1 cellular context compared by ENCODE assay signal in genomic region chr20:8756410-8756809, GRCh38.
A peak's percentile ranks its signal among the peaks of the same experiment; 100 is the strongest.
TF ChIP-seq lines count a peak whose summit lies in the region.

No MANE protein-coding gene starts in this region.

TF ChIP-seq in K562, 482 proteins besides CTCF, POLR2A, EP300 and RAD21 (continued from another document and continues in another):
- TF ChIP-seq, protein P1, sequence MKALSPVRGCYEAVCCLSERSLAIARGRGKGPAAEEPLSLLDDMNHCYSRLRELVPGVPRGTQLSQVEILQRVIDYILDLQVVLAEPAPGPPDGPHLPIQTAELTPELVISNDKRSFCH (CRISPR knock-in tag; IDR thresholded peaks at IDR 0.05): no peak
- TF ChIP-seq, protein P1 (tag; IDR thresholded peaks at IDR 0.05): no peak
- TF ChIP-seq BACH1 (tag; IDR thresholded peaks at IDR 0.05) (peak; percentile 69), REST (CRISPR knock-in tag; IDR thresholded peaks at IDR 0.05; ENCODE audit: low read depth) (no peak), ATF3 (IDR thresholded peaks at IDR 0.05) (peak; percentile 70), ATF3 (CRISPR knock-in tag; conservative IDR thresholded peaks at IDR 0.05) (no peak), ATF7 (IDR thresholded peaks at IDR 0.05) (no peak), NBN (IDR thresholded peaks at IDR 0.05; ENCODE audit: low read depth) (no peak), RFX1 (IDR thresholded peaks at IDR 0.05) (no peak), JUN (IDR thresholded peaks at IDR 0.05; ENCODE audit: borderline replicate concordance, low read depth, low read length) (0 out of 2 replicates have a peak, but pooled peaks have one; percentile 45), JUN (CRISPR knock-in tag; IDR thresholded peaks at IDR 0.05; ENCODE audit: borderline replicate concordance) (no peak), JUNB (CRISPR knock-in tag; conservative IDR thresholded peaks at IDR 0.05) (peak; percentile 77), TAF1 (IDR thresholded peaks at IDR 0.05; ENCODE audit: control insufficient read depth, extremely low read depth, insufficient read depth, low read length, severe bottlenecking) (no peak), ZNF445 (CRISPR knock-in tag; IDR thresholded peaks at IDR 0.05; ENCODE audit: low read depth) (no peak), HNRNPL (IDR thresholded peaks at IDR 0.05; ENCODE audit: low read depth, low read length) (no peak), NFXL1 (CRISPR knock-in tag; IDR thresholded peaks at IDR 0.05) (no peak), PTRF (tag; IDR thresholded peaks at IDR 0.05) (no peak), NFE2L1 (tag; IDR thresholded peaks at IDR 0.05; ENCODE audit: borderline replicate concordance, low read depth) (peak; percentile 55), MAFK (IDR thresholded peaks at IDR 0.05; ENCODE audit: low read length) (peak; percentile 58; the same call in 1 of the 2 replicates), TRIM24 (IDR thresholded peaks at IDR 0.05) (no peak), POLR2G (IDR thresholded peaks at IDR 0.05; ENCODE audit: low read depth, low read length) (no peak), ZC3H4 (CRISPR knock-in tag; IDR thresholded peaks at IDR 0.05; ENCODE audit: borderline replicate concordance) (no peak), NCOA4 (IDR thresholded peaks at IDR 0.05; ENCODE audit: partially characterized antibody) (no peak), NCOA6 (IDR thresholded peaks at IDR 0.05) (no peak), RB1 (IDR thresholded peaks at IDR 0.05; ENCODE audit: low read depth) (no peak), CTBP1 (IDR thresholded peaks at IDR 0.05; ENCODE audit: borderline replicate concordance) (0 out of 2 replicates have a peak, but pooled peaks have one; percentile 41), IRF9 (tag; IDR thresholded peaks at IDR 0.05) (no peak), ETV6 (IDR thresholded peaks at IDR 0.05; ENCODE audit: borderline replicate concordance in 1 of 2, low read depth in 2 of 2, low read length in 1 of 2) (no peak), ETV6 (CRISPR knock-in tag; IDR thresholded peaks at IDR 0.05; ENCODE audit: borderline replicate concordance) (no peak), PKNOX1 (IDR thresholded peaks at IDR 0.05) (no peak), HLTF (IDR thresholded peaks at IDR 0.05) (no peak), ZNF668 (CRISPR knock-in tag; IDR thresholded peaks at IDR 0.05) (no peak), JUND (IDR thresholded peaks at IDR 0.05; ENCODE audit: borderline replicate concordance, low read depth, low read length) (peak; percentile 65), JUND (tag; IDR thresholded peaks at IDR 0.05; ENCODE audit: borderline replicate concordance, low read depth, low read length) (peak; percentile 69; the same call in 1 of the 3 replicates), MTA1 (IDR thresholded peaks at IDR 0.05; ENCODE audit: borderline replicate concordance) (no peak), CREB5 (CRISPR knock-in tag; IDR thresholded peaks at IDR 0.05) (no peak), XRCC3 (IDR thresholded peaks at IDR 0.05) (no peak), ZNF830 (CRISPR knock-in tag; IDR thresholded peaks at IDR 0.05) (no peak), POLR2AphosphoS2 (IDR thresholded peaks at IDR 0.05; ENCODE audit: low read length) (no peak), ZNF316 (IDR thresholded peaks at IDR 0.05) (peak; percentile 83), ZNF133 (CRISPR knock-in tag; IDR thresholded peaks at IDR 0.05) (no peak)
- TF ChIP-seq, protein P2, sequence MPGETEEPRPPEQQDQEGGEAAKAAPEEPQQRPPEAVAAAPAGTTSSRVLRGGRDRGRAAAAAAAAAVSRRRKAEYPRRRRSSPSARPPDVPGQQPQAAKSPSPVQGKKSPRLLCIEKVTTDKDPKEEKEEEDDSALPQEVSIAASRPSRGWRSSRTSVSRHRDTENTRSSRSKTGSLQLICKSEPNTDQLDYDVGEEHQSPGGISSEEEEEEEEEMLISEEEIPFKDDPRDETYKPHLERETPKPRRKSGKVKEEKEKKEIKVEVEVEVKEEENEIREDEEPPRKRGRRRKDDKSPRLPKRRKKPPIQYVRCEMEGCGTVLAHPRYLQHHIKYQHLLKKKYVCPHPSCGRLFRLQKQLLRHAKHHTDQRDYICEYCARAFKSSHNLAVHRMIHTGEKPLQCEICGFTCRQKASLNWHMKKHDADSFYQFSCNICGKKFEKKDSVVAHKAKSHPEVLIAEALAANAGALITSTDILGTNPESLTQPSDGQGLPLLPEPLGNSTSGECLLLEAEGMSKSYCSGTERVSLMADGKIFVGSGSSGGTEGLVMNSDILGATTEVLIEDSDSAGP (CRISPR knock-in tag; IDR thresholded peaks at IDR 0.05): no peak
- TF ChIP-seq, protein P3, sequence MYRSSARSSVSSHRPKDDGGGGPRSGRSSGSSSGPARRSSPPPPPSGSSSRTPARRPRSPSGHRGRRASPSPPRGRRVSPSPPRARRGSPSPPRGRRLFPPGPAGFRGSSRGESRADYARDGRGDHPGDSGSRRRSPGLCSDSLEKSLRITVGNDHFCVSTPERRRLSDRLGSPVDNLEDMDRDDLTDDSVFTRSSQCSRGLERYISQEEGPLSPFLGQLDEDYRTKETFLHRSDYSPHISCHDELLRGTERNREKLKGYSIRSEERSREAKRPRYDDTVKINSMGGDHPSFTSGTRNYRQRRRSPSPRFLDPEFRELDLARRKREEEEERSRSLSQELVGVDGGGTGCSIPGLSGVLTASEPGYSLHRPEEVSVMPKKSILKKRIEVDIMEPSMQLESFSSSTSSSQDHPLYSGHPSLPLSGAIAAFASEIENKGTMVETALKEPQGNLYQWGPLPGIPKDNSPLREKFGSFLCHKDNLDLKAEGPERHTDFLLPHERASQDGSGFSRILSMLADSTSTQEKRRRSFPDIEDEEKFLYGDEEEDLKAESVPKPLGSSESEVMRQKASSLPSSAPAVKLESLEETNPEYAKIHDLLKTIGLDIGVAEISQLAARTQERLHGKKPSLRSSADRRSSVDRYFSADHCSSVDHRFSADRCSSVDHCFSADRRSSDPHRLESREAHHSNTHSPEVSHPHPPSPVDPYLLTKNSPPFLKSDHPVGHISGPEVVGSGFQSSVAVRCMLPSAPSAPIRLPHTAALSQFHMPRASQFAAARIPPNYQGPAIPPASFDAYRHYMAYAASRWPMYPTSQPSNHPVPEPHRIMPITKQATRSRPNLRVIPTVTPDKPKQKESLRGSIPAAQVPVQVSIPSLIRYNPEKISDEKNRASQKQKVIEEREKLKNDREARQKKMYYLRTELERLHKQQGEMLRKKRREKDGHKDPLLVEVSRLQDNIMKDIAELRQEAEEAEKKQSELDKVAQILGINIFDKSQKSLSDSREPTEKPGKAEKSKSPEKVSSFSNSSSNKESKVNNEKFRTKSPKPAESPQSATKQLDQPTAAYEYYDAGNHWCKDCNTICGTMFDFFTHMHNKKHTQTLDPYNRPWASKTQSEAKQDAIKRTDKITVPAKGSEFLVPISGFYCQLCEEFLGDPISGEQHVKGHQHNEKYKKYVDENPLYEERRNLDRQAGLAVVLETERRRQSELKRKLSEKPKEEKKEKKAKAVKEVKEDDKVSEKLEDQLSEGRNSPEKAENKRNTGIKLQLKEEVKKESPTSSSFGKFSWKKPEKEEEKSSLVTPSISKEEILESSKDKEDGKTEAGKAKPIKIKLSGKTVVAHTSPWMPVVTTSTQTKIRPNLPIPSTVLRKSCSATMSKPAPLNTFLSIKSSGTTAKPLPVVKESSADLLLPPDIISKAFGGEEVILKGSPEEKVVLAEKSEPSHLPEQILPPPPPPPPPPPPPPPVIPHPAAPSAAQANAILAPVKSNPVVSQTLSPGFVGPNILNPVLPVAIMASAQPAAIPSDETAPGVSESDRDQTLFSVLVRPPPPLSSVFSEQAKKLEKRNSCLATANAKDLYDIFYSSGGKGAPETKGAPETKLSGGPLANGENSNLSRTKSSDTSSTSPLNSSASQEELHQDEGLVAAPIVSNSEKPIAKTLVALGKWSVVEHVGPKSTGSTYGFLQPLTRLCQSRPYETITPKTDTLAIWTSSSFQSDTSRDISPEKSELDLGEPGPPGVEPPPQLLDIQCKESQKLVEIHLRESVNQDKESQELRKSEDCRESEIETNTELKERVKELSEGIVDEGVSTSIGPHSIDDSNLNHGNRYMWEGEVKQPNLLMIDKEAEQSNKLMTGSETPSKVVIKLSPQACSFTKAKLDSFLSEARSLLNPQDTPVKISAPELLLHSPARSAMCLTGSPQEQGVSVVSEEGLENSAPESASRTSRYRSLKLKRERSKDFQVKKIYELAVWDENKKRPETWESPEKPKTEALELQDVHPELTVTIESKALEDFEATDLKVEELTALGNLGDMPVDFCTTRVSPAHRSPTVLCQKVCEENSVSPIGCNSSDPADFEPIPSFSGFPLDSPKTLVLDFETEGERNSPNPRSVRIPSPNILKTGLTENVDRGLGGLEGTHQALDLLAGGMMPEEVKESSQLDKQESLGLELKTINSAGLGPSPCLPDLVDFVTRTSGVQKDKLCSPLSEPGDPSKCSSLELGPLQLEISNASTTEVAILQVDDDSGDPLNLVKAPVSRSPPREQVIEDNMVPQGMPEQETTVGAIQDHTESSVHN (IDR thresholded peaks at IDR 0.05; ENCODE audit: borderline replicate concordance in 1 of 2, low read depth in 1 of 2): no peak
- TF ChIP-seq, protein P4, sequence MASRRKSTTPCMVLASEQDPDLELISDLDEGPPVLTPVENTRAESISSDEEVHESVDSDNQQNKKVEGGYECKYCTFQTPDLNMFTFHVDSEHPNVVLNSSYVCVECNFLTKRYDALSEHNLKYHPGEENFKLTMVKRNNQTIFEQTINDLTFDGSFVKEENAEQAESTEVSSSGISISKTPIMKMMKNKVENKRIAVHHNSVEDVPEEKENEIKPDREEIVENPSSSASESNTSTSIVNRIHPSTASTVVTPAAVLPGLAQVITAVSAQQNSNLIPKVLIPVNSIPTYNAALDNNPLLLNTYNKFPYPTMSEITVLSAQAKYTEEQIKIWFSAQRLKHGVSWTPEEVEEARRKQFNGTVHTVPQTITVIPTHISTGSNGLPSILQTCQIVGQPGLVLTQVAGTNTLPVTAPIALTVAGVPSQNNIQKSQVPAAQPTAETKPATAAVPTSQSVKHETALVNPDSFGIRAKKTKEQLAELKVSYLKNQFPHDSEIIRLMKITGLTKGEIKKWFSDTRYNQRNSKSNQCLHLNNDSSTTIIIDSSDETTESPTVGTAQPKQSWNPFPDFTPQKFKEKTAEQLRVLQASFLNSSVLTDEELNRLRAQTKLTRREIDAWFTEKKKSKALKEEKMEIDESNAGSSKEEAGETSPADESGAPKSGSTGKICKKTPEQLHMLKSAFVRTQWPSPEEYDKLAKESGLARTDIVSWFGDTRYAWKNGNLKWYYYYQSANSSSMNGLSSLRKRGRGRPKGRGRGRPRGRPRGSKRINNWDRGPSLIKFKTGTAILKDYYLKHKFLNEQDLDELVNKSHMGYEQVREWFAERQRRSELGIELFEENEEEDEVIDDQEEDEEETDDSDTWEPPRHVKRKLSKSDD (conservative IDR thresholded peaks at IDR 0.05; ENCODE audit: low read length): no peak
